In genomic region chr6:16684195-16684689, GRCh38 we compare ENCODE assay signal across 10 cellular contexts.
DNase-seq lines count a peak whose midpoint lies in the region; ATAC-seq, FAIRE-seq and TF ChIP-seq lines count a peak whose summit lies in the region.
"Had no signal": no experiment of that assay in that cellular context is flagged by ENCODE, and none has a peak within 500 bp of the region (broad histone marks: within the 10 kb centered on the region; RNA-seq: fewer than 3 reads in every experiment).

No MANE protein-coding gene starts in this region.

- H3K9me3 ChIP-seq in A549 (no peaks in the 10 kb centered on the region), HepG2 (ENCODE audit: low read length) (no peaks in the 10 kb centered on the region)

- TF ChIP-seq POLR2A in A549 (IDR thresholded peaks at IDR 0.05; ENCODE audit: low read length) (no peak), HepG2 (IDR thresholded peaks at IDR 0.05; ENCODE audit: insufficient read depth in 1 of 2, low read depth in 2 of 2, low read length in 2 of 2) (no peak)

- no peak for TF ChIP-seq CTCF in A549 (IDR thresholded peaks at IDR 0.05)
- TF ChIP-seq CTCF in HepG2 (CRISPR knock-in tag; IDR thresholded peaks at IDR 0.05), result no peak
- no peak for TF ChIP-seq CTCF in GM10248 (IDR thresholded peaks at IDR 0.05; ENCODE audit: control extremely low read depth, extremely low read depth, low read depth, missing control alignments)

- H3K4me2 ChIP-seq in A549 (peak overlapping the region; percentile 56), HepG2 (ENCODE audit: low read depth, low read length) (peak overlapping the region; percentile 66)

- POLR2A ChIA-PET in A549 (lab: Yijun Ruan, JAX), result no interaction called here
- POLR2A ChIA-PET in HepG2 (lab: Yijun Ruan, JAX), result interaction anchor here (0.7 to 1.9 kb wide), 5 partner anchors 11 to 78 kb away, joined by 3 to 8 read pairs (median 4); no protein-coding TSS in a partner anchor
- POLR2A ChIA-PET in GM10248 (lab: Yijun Ruan, JAX), result no interaction called here

- peaks cover 31% of the 10 kb centered on the region for H3K79me2 ChIP-seq in HepG2 (ENCODE audit: insufficient read depth, low read length)

- H3K9ac ChIP-seq in HepG2 (ENCODE audit: insufficient read depth, low read depth, low read length), result peak overlapping the region; percentile 37

- peak in 1 of 2 experiments; percentile 31 for DNase-seq in A549 (ENCODE audit: low read depth in 1 of 2, low spot score in 1 of 2)
- peak; percentile 86 for DNase-seq in M059J (ENCODE audit: low read depth)
- DNase-seq in activated T-helper 2 cell treated with anti-CD3 and anti-CD28 coated beads, Interferon-gamma antibody, Interleukin-2, Interleukin-4, amounts not matched to agents 10 μg/mL and 5 μg/mL and 100 μg/mL, durations not matched to agents 14 hours and 24 hours and 36 hours (ENCODE audit: low spot score), result no peak
- DNase-seq in HepG2 (ENCODE audit: low spot score), result peak; percentile 78
- DNase-seq in GM10248 (ENCODE audit: extremely low spot score), result no peak
- no peak for DNase-seq in globus pallidus (ENCODE audit: low spot score)
- no peak for DNase-seq in NCI-H446 (lab: John Stamatoyannopoulos, UW)
- DNase-seq: effector CD4-positive, alpha-beta T cell; NCI-H510A had no signal

- intact Hi-C loops in activated T-helper 2 cell treated with anti-CD3 and anti-CD28 coated beads, Interferon-gamma antibody, Interleukin-2, Interleukin-4, amounts not matched to agents 10 μg/mL and 5 μg/mL and 100 μg/mL, durations not matched to agents 14 hours and 24 hours and 36 hours (cut with micrococcal nuclease), result loop anchor here (2.0 kb wide), 1 partner anchor 263 kb away; no protein-coding TSS in a partner anchor
- intact Hi-C loops in HepG2 (cut with micrococcal nuclease; ENCODE audit: unreplicated experiment), result loop anchor here (5.0 kb wide), 2 partner anchors 78 to 97 kb away; partner anchors contain the start of gene ATXN1

- H4K20me1 ChIP-seq in HepG2 (ENCODE audit: insufficient read depth, low read length), result no peaks in the 10 kb centered on the region

- H3K36me3 Mint-ChIP-seq in activated T-helper 2 cell treated with anti-CD3 and anti-CD28 coated beads, Interferon-gamma antibody, Interleukin-2, Interleukin-4, amounts not matched to agents 10 μg/mL and 5 μg/mL and 100 μg/mL, durations not matched to agents 14 hours and 24 hours and 36 hours (ENCODE audit: low read depth), result peaks cover 49% of the 10 kb centered on the region

- H3K36me3 ChIP-seq in HepG2 (replicated peaks in 1 of 2; ENCODE audit: control insufficient read depth in 1 of 2, insufficient read depth in 2 of 2, low read length in 2 of 2), result peaks cover 0 to 4% of the 10 kb centered on the region in 2 experiments; a peak in 1 of 5 replicates

- H3K4me3 Mint-ChIP-seq in activated T-helper 2 cell treated with anti-CD3 and anti-CD28 coated beads, Interferon-gamma antibody, Interleukin-2, Interleukin-4, amounts not matched to agents 10 μg/mL and 5 μg/mL and 100 μg/mL, durations not matched to agents 14 hours and 24 hours and 36 hours (ENCODE audit: low read depth), result no peak overlapping the region

- ATAC-seq in A549 (peak in 1 of 2 experiments; percentile 24; a peak in 2 of 6 replicates), HepG2 (peak; percentile 69), HG02571 (IDR thresholded peaks at IDR 0.05; ENCODE audit: unreplicated experiment) (no peak)

- TF ChIP-seq RAD21 in A549 (conservative IDR thresholded peaks at IDR 0.05 in 1 of 2, IDR thresholded peaks at IDR 0.05 in 1 of 2) (no peak), HepG2 (CRISPR knock-in tag; IDR thresholded peaks at IDR 0.05) (no peak)

- H3K27ac ChIP-seq in A549 (peak overlapping the region; percentile 60 to 80), HepG2 (ENCODE audit: extremely low read length, insufficient read depth, low read length) (peak overlapping the region; percentile 58)

- no peaks in the 10 kb centered on the region for H3K27me3 ChIP-seq in HepG2 (ENCODE audit: control insufficient read depth in 1 of 2, insufficient read depth in 2 of 2, low read length in 2 of 2)

- H2AFZ ChIP-seq in HepG2 (ENCODE audit: low read length), result no peak overlapping the region

- in situ Hi-C loops in HepG2 (cut with HindIII; ENCODE audit: extremely low pct_ligation_motif_present, low pct_unique_long_range_greater_than_20kb), result no loop called here

- peaks cover 82% of the 10 kb centered on the region for H3K4me1 Mint-ChIP-seq in activated T-helper 2 cell treated with anti-CD3 and anti-CD28 coated beads, Interferon-gamma antibody, Interleukin-2, Interleukin-4, amounts not matched to agents 10 μg/mL and 5 μg/mL and 100 μg/mL, durations not matched to agents 14 hours and 24 hours and 36 hours (ENCODE audit: low read depth)

- H3K4me1 ChIP-seq in A549 (peaks cover 87% of the 10 kb centered on the region), HepG2 (ENCODE audit: insufficient read depth, low read length) (peaks cover 64% of the 10 kb centered on the region)

- 54% methylated on average over 5 of the region's 5 CpGs for whole genome bisulfite sequencing in A549 (ENCODE audit: missing lambda C conversion rate)
- WGBS in HepG2 (ENCODE audit: low lambda C conversion rate), result 11% methylated on average over 5 of the region's 5 CpGs

- H3K4me3 ChIP-seq in A549 (no peak overlapping the region), HepG2 (replicated peaks in 1 of 3; ENCODE audit: insufficient read depth in 1 of 3, low read depth in 2 of 3, low read length in 3 of 3) (no peak overlapping the region; a peak in 1 of 6 replicates)

- CTCF ChIA-PET in A549 (lab: Yijun Ruan, JAX) (interaction anchor here (2.1 kb wide), 1 partner anchor 170 kb away, joined by 4 read pairs; no protein-coding TSS in a partner anchor), HepG2 (lab: Yijun Ruan, JAX; ENCODE audit: low intra/inter-chr PET ratio, low total read pairs) (no interaction called here), GM10248 (lab: Yijun Ruan, JAX) (no interaction called here)

- no TSS peak for BruUV-seq in HepG2 (replicated peaks; lab: Mats Ljungman, UMichigan)

- FAIRE-seq in A549 (lab: Jason Lieb, UNC) (no peak), HepG2 (lab: Jason Lieb, UNC) (peak; percentile 67)

- H3K27ac Mint-ChIP-seq in activated T-helper 2 cell treated with anti-CD3 and anti-CD28 coated beads, Interferon-gamma antibody, Interleukin-2, Interleukin-4, amounts not matched to agents 10 μg/mL and 5 μg/mL and 100 μg/mL, durations not matched to agents 14 hours and 24 hours and 36 hours, result peak overlapping the region; percentile 62

- TF ChIP-seq EP300 in A549 (IDR thresholded peaks at IDR 0.05) (no peak), HepG2 (IDR thresholded peaks at IDR 0.05; ENCODE audit: low read depth in 2 of 2, low read length in 2 of 2) (peak in 1 of 2 experiments; percentile 67; a peak in 2 of 4 replicates), HepG2 (CRISPR knock-in tag; IDR thresholded peaks at IDR 0.05; ENCODE audit: borderline replicate concordance) (no peak)

- no peaks in the 10 kb centered on the region for H3K27me3 Mint-ChIP-seq in activated T-helper 2 cell treated with anti-CD3 and anti-CD28 coated beads, Interferon-gamma antibody, Interleukin-2, Interleukin-4, amounts not matched to agents 10 μg/mL and 5 μg/mL and 100 μg/mL, durations not matched to agents 14 hours and 24 hours and 36 hours (ENCODE audit: low read depth)

- H3K9me3 Mint-ChIP-seq in activated T-helper 2 cell treated with anti-CD3 and anti-CD28 coated beads, Interferon-gamma antibody, Interleukin-2, Interleukin-4, amounts not matched to agents 10 μg/mL and 5 μg/mL and 100 μg/mL, durations not matched to agents 14 hours and 24 hours and 36 hours, result peaks cover 1% of the 10 kb centered on the region

TF ChIP-seq in A549, 52 proteins besides CTCF, POLR2A, EP300 and RAD21 (continues in another document):
- TF ChIP-seq HOXB5 (CRISPR knock-in tag; IDR thresholded peaks at IDR 0.05), result no peak

TF ChIP-seq in HepG2, 621 proteins besides CTCF, POLR2A, EP300 and RAD21 (continues in another document):
- TF ChIP-seq GABPA (IDR thresholded peaks at IDR 0.05; ENCODE audit: low read depth, low read length), result no peak
- TF ChIP-seq GABPA (CRISPR knock-in tag; IDR thresholded peaks at IDR 0.05; ENCODE audit: low read depth), result 0 out of 2 replicates have a peak, but pooled peaks have one; percentile 18
- no peak for TF ChIP-seq GZF1 (CRISPR knock-in tag; IDR thresholded peaks at IDR 0.05)
- peak; percentile 38; the same call in 1 of the 2 replicates for TF ChIP-seq RARA (CRISPR knock-in tag; IDR thresholded peaks at IDR 0.05)
- TF ChIP-seq RNF219 (CRISPR knock-in tag; IDR thresholded peaks at IDR 0.05), result no peak
- peak; percentile 14; the same call in 1 of the 2 replicates for TF ChIP-seq DRAP1 (CRISPR knock-in tag; IDR thresholded peaks at IDR 0.05)
- no peak for TF ChIP-seq ZC3H4 (CRISPR knock-in tag; IDR thresholded peaks at IDR 0.05; ENCODE audit: borderline replicate concordance)
- 0 out of 2 replicates have a peak, but pooled peaks have one; percentile 3 for TF ChIP-seq GATAD1 (CRISPR knock-in tag; IDR thresholded peaks at IDR 0.05)
- TF ChIP-seq ZNF644 (CRISPR knock-in tag; IDR thresholded peaks at IDR 0.05; ENCODE audit: low read depth), result 0 out of 2 replicates have a peak, but pooled peaks have one; percentile 33

Comparison
In these comparisons a context has a peak if more than half of its experiments do, and no peak if none do; other contexts are left out.
1. DNase-seq: peak in M059J (single experiment) and HepG2 (single experiment); none in activated T-helper 2 cell treated with anti-CD3 and anti-CD28 coated beads, Interferon-gamma antibody, Interleukin-2, Interleukin-4, amounts not matched to agents 10 μg/mL and 5 μg/mL and 100 μg/mL, durations not matched to agents 14 hours and 24 hours and 36 hours (single experiment), GM10248 (single experiment), globus pallidus (single experiment) and NCI-H446 (0 of 2).
2. Of the 38 proteins assayed by ChIP-seq in both HepG2 and A549: peak only in HepG2: CHD4 and FOSL2; only in A549: none; in both: CEBPB; in neither: 33; mixed calls (peak in some experiments, not most) for 2.